ENCODE assay signal across 8 cellular contexts in genomic region chr1:11100149-11100493, GRCh38. TPM values are rescaled to one million over a fixed set of nuclear protein-coding genes. Genes with fewer than 3 reads are reported as not detected.
DNase-seq lines count a peak whose midpoint lies in the region; ATAC-seq, FAIRE-seq and TF ChIP-seq lines count a peak whose summit lies in the region.

No MANE protein-coding gene starts in this region.

- no peak for FAIRE-seq in endothelial cell of umbilical vein (lab: Jason Lieb, UNC)

- peak overlapping the region; percentile 94 for H3K4me2 ChIP-seq in OCI-LY1 (ENCODE audit: low read length)
- peak overlapping the region; percentile 70 for H3K4me2 ChIP-seq in endothelial cell of umbilical vein (ENCODE audit: insufficient read depth, low read length)

- H4K20me1 ChIP-seq in OCI-LY1 (ENCODE audit: insufficient read depth, low read length) (no peaks in the 10 kb centered on the region), endothelial cell of umbilical vein (replicated peaks; ENCODE audit: control insufficient read depth, extremely low read depth, insufficient read depth, low read length) (no peaks in the 10 kb centered on the region)

- H3K4me3 ChIP-seq in CD8-positive, alpha-beta memory T cell (ENCODE audit: low read length): peak overlapping the region; percentile 83
- H3K4me3 ChIP-seq in OCI-LY1 (ENCODE audit: low read depth, low read length, poor library complexity, severe bottlenecking): peak overlapping the region; percentile 94
- peak overlapping the region in 2 of 3 experiments; percentile 49 to 99 for H3K4me3 ChIP-seq in endothelial cell of umbilical vein (replicated peaks in 1 of 3; ENCODE audit: insufficient read depth in 1 of 3, low read depth in 1 of 3, low read length in 3 of 3)
- peak overlapping the region; percentile 97 to 98 for H3K4me3 ChIP-seq in neutrophil (ENCODE audit: low read depth in 1 of 2, low read length in 1 of 2)

- CTCF ChIA-PET in CD8-positive, alpha-beta memory T cell (lab: Charles Lee): interaction anchor here (4.2 kb wide), 1 partner anchor 63 kb away, joined by 32 read pairs; no protein-coding TSS in a partner anchor
- CTCF ChIA-PET in endothelial cell of umbilical vein (lab: Charles Lee): interaction anchor here (1.0 to 3.0 kb wide), 6 partner anchors 7 to 546 kb away, joined by 3 to 16 read pairs (median 8); no protein-coding TSS in a partner anchor

- H3K36me3 ChIP-seq in CD8-positive, alpha-beta memory T cell (ENCODE audit: insufficient read depth, low read length): peaks cover 15% of the 10 kb centered on the region
- H3K36me3 ChIP-seq in OCI-LY1 (ENCODE audit: insufficient read depth, low read length): peaks cover 26% of the 10 kb centered on the region
- H3K36me3 ChIP-seq in endothelial cell of umbilical vein (ENCODE audit: control insufficient read depth in 2 of 2, extremely low read depth in 1 of 2, insufficient read depth in 2 of 2, low read length in 2 of 2): peaks cover 5 to 11% of the 10 kb centered on the region in 2 experiments
- peaks cover 18% of the 10 kb centered on the region for H3K36me3 ChIP-seq in neutrophil

- 0 out of 2 replicates have a peak, but pooled peaks cover 5% of the 10 kb centered on the region for H3F3A ChIP-seq in OCI-LY1 (ENCODE audit: insufficient read depth, low read length)

- BruUV-seq in endothelial cell of umbilical vein (replicated peaks; lab: Mats Ljungman, UMichigan): TSS peak; percentile 93

- peaks cover 18% of the 10 kb centered on the region for H3K4me1 ChIP-seq in CD8-positive, alpha-beta memory T cell (ENCODE audit: insufficient read depth, low read length)
- peaks cover 17% of the 10 kb centered on the region for H3K4me1 ChIP-seq in OCI-LY1 (ENCODE audit: insufficient read depth, low read length, severe bottlenecking)
- peaks cover 12% of the 10 kb centered on the region for H3K4me1 ChIP-seq in endothelial cell of umbilical vein (ENCODE audit: control insufficient read depth, extremely low read depth, insufficient read depth, low read length)
- H3K4me1 ChIP-seq in neutrophil (ENCODE audit: control insufficient read depth in 1 of 2, insufficient read depth in 1 of 2, low read depth in 1 of 2, low read length in 1 of 2): peaks cover 13 to 15% of the 10 kb centered on the region in 2 experiments

- no peak for ATAC-seq in HG02884 (IDR thresholded peaks at IDR 0.05; ENCODE audit: unreplicated experiment)
- no peak for ATAC-seq in HG03280 (IDR thresholded peaks at IDR 0.05; ENCODE audit: unreplicated experiment)
- ATAC-seq in HG03025 (IDR thresholded peaks at IDR 0.05; ENCODE audit: low FRiP score, unreplicated experiment): no peak

- H2AFZ ChIP-seq in OCI-LY1 (ENCODE audit: low read length) (peak overlapping the region; percentile 51; the same call in 1 of the 2 replicates), endothelial cell of umbilical vein (ENCODE audit: low read depth, low read length) (peak overlapping the region; percentile 48)

- intact Hi-C loops in endothelial cell of umbilical vein (cut with micrococcal nuclease): no loop called here

- no peaks in the 10 kb centered on the region for H3K9me1 ChIP-seq in endothelial cell of umbilical vein (replicated peaks; ENCODE audit: control insufficient read depth, extremely low read depth, insufficient read depth, low read length)

- no peaks in the 10 kb centered on the region for H3K9me3 Mint-ChIP-seq in CD8-positive, alpha-beta memory T cell

- H3K4me1 Mint-ChIP-seq in CD8-positive, alpha-beta memory T cell: peaks cover 19 to 26% (median 20%) of the 10 kb centered on the region in 3 donors

- no peak for TF ChIP-seq CTCF in OCI-LY1 (IDR thresholded peaks at IDR 0.05; ENCODE audit: low read length)
- TF ChIP-seq CTCF in endothelial cell of umbilical vein (IDR thresholded peaks at IDR 0.05; ENCODE audit: extremely low read depth in 1 of 2, insufficient read depth in 1 of 2, low read depth in 1 of 2, low read length in 2 of 2): no peak
- no peak for TF ChIP-seq CTCF in neutrophil (IDR thresholded peaks at IDR 0.05)

- peak overlapping the region; percentile 90 to 96 (median 96) for H3K27ac Mint-ChIP-seq in CD8-positive, alpha-beta memory T cell

- no peaks in the 10 kb centered on the region for H3K9me3 ChIP-seq in CD8-positive, alpha-beta memory T cell (ENCODE audit: low read length)
- H3K9me3 ChIP-seq in OCI-LY1 (ENCODE audit: low read length) (no peaks in the 10 kb centered on the region), endothelial cell of umbilical vein (replicated peaks; ENCODE audit: control insufficient read depth, insufficient read depth, low read length) (no peaks in the 10 kb centered on the region), neutrophil (no peaks in the 10 kb centered on the region)

- POLR2A ChIA-PET in CD8-positive, alpha-beta memory T cell (lab: Charles Lee): interaction anchor here (1.0 to 1.7 kb wide), 3 partner anchors 24 to 88 kb away, joined by 3 to 9 read pairs (median 3); partner anchors contain the start of gene TARDBP
- POLR2A ChIA-PET in endothelial cell of umbilical vein (lab: Charles Lee): no interaction called here

- H3K27ac ChIP-seq in CD8-positive, alpha-beta memory T cell (ENCODE audit: low read depth, low read length): peak overlapping the region; percentile 94
- no peak overlapping the region for H3K27ac ChIP-seq in OCI-LY1 (ENCODE audit: low read depth, low read length, poor library complexity, severe bottlenecking)
- H3K27ac ChIP-seq in endothelial cell of umbilical vein (ENCODE audit: insufficient read depth, low read depth, low read length): peak overlapping the region; percentile 84
- peak overlapping the region; percentile 65 for H3K27ac ChIP-seq in neutrophil

- no peaks in the 10 kb centered on the region for H3K27me3 Mint-ChIP-seq in CD8-positive, alpha-beta memory T cell

- H3K4me3 Mint-ChIP-seq in CD8-positive, alpha-beta memory T cell: peak overlapping the region; percentile 90 to 98 (median 93)

- no peak for TF ChIP-seq POLR2A in endothelial cell of umbilical vein (IDR thresholded peaks at IDR 0.05; ENCODE audit: low read depth, low read length)

- H3K36me3 Mint-ChIP-seq in CD8-positive, alpha-beta memory T cell: peaks cover 0 to 28% (median 4%) of the 10 kb centered on the region in 3 donors

- H3K79me2 ChIP-seq in OCI-LY1 (ENCODE audit: insufficient read depth, low read length) (peaks cover 14% of the 10 kb centered on the region), endothelial cell of umbilical vein (ENCODE audit: control insufficient read depth, insufficient read depth, low read length) (peaks cover 20% of the 10 kb centered on the region)

- no peak for DNase-seq in CD8-positive, alpha-beta memory T cell
- DNase-seq in endothelial cell of umbilical vein (ENCODE audit: low read depth, low spot score) (no peak), NCI-H526 (lab: John Stamatoyannopoulos, UW) (no peak)

- H3K9ac ChIP-seq in OCI-LY1 (ENCODE audit: low read length) (peak overlapping the region; percentile 92), endothelial cell of umbilical vein (replicated peaks; ENCODE audit: extremely low read depth, insufficient read depth, low read length) (peak overlapping the region; percentile 98)

- H3K27me3 ChIP-seq in CD8-positive, alpha-beta memory T cell (ENCODE audit: insufficient read depth, low read length, poor library complexity, severe bottlenecking): no peaks in the 10 kb centered on the region
- H3K27me3 ChIP-seq in OCI-LY1 (ENCODE audit: insufficient read depth, low read length) (no peaks in the 10 kb centered on the region), endothelial cell of umbilical vein (ENCODE audit: control insufficient read depth in 2 of 2, insufficient read depth in 2 of 2, low read length in 2 of 2) (no peaks in the 10 kb centered on the region), neutrophil (no peaks in the 10 kb centered on the region)

- H3K9me2 ChIP-seq in OCI-LY1 (ENCODE audit: low read depth, low read length): no peaks in the 10 kb centered on the region

- dilution Hi-C loops in endothelial cell of umbilical vein (cut with MboI; ENCODE audit: extremely low pct_ligation_motif_present, low sequenced_read_pairs): no loop called here

TF ChIP-seq in endothelial cell of umbilical vein, 7 proteins besides CTCF, POLR2A, EP300 and RAD21 (continues in another document):
- no peak for TF ChIP-seq FOS (IDR thresholded peaks at IDR 0.05; ENCODE audit: borderline replicate concordance, insufficient read depth, low read length)
- no peak for TF ChIP-seq GATA2 (IDR thresholded peaks at IDR 0.05; ENCODE audit: insufficient read depth, insufficient read length, low read depth, low read length)

RNA-seq across cellular contexts. Expression of gene EXOSC10, which starts 0.5 kb away (rescaled TPM):
- total RNA-seq in CD8-positive, alpha-beta memory T cell: 10 to 100 TPM; 92.9 to 94.0 TPM
- 46.4 TPM for polyA plus RNA-seq in CD8-positive, alpha-beta memory T cell
- 103 and 104 TPM in 2 replicates for total RNA-seq in endothelial cell of umbilical vein
- 70.5 and 74.9 TPM in 2 replicates for polyA plus RNA-seq in endothelial cell of umbilical vein
- polyA plus RNA-seq in endothelial cell of umbilical vein (2011; cell fraction: cytosol; rRNA removed): 69.9 and 74.3 TPM in 2 replicates
- polyA plus RNA-seq in endothelial cell of umbilical vein (2011; cell fraction: nucleus; rRNA removed): 362 and 415 TPM in 2 replicates
- polyA plus RNA-seq in endothelial cell of umbilical vein (2012): 51.1 and 77.6 TPM in 2 replicates
- polyA minus RNA-seq in endothelial cell of umbilical vein: 69.3 and 75.6 TPM in 2 replicates
- polyA minus RNA-seq in endothelial cell of umbilical vein (2011; cell fraction: cytosol; rRNA and poly(A)+ RNA removed): 35.1 TPM
- polyA minus RNA-seq in endothelial cell of umbilical vein (2011; cell fraction: nucleus; rRNA and poly(A)+ RNA removed): 83.8 and 120 TPM in 2 replicates

RNA-seq across cellular contexts. Expression of gene SRM, which starts 40.3 kb away (rescaled TPM):
- total RNA-seq in CD8-positive, alpha-beta memory T cell: 100 to 1,000 TPM; 423 to 438 TPM
- 169 TPM for polyA plus RNA-seq in CD8-positive, alpha-beta memory T cell
- total RNA-seq in endothelial cell of umbilical vein: 167 and 172 TPM in 2 replicates
- 81.3 and 84.0 TPM in 2 replicates for polyA plus RNA-seq in endothelial cell of umbilical vein
- polyA plus RNA-seq in endothelial cell of umbilical vein (2011; cell fraction: cytosol; rRNA removed): 149 and 153 TPM in 2 replicates
- polyA plus RNA-seq in endothelial cell of umbilical vein (2011; cell fraction: nucleus; rRNA removed): 53.3 and 61.3 TPM in 2 replicates
- 161 and 170 TPM in 2 replicates for polyA plus RNA-seq in endothelial cell of umbilical vein (2012)
- 52.6 and 67.3 TPM in 2 replicates for polyA minus RNA-seq in endothelial cell of umbilical vein
- 169 TPM for polyA minus RNA-seq in endothelial cell of umbilical vein (2011; cell fraction: cytosol; rRNA and poly(A)+ RNA removed)
- 22.8 and 25.1 TPM in 2 replicates for polyA minus RNA-seq in endothelial cell of umbilical vein (2011; cell fraction: nucleus; rRNA and poly(A)+ RNA removed)

RNA-seq across cellular contexts. Expression of gene MASP2, which starts 53.1 kb away (rescaled TPM):
- total RNA-seq in CD8-positive, alpha-beta memory T cell: under 1 TPM; 0.18 to 0.20 TPM
- polyA plus RNA-seq in CD8-positive, alpha-beta memory T cell: not detected
- total RNA-seq in endothelial cell of umbilical vein: 0.53 and 0.92 TPM in 2 replicates
- polyA plus RNA-seq in endothelial cell of umbilical vein: not detected in 2 replicates
- polyA plus RNA-seq in endothelial cell of umbilical vein (2011; cell fraction: cytosol; rRNA removed): 0.03 TPM in 1 of 2 replicates, not detected in the other
- polyA plus RNA-seq in endothelial cell of umbilical vein (2011; cell fraction: nucleus; rRNA removed): 0.10 and 0.18 TPM in 2 replicates
- polyA plus RNA-seq in endothelial cell of umbilical vein (2012): 1.3 and 1.4 TPM in 2 replicates
- not detected in 2 replicates for polyA minus RNA-seq in endothelial cell of umbilical vein
- polyA minus RNA-seq in endothelial cell of umbilical vein (2011; cell fraction: cytosol; rRNA and poly(A)+ RNA removed): not detected
- 0.19 TPM in 2 replicates for polyA minus RNA-seq in endothelial cell of umbilical vein (2011; cell fraction: nucleus; rRNA and poly(A)+ RNA removed)
